16 cellular contexts compared by ENCODE assay signal in genomic region chr12:879641-880040, GRCh38.
DNase-seq lines count a peak whose midpoint lies in the region; ATAC-seq, FAIRE-seq and TF ChIP-seq lines count a peak whose summit lies in the region.
"Had no signal": no experiment of that assay in that cellular context is flagged by ENCODE, and none has a peak within 500 bp of the region (broad histone marks: within the 10 kb centered on the region; RNA-seq: fewer than 3 reads in every experiment).

No MANE protein-coding gene starts in this region.

- H3K9me3 ChIP-seq in left ventricle myocardium inferior (replicated peaks): no peaks in the 10 kb centered on the region
- H3K9me3 ChIP-seq: HAP-1 had no signal

- POLR2A ChIA-PET in activated CD8-positive, alpha-beta T cell treated with anti-CD3 and anti-CD28 coated beads for 36 hours (lab: Charles Lee): no interaction called here

- H3K9me3 Mint-ChIP-seq in activated CD8-positive, alpha-beta T cell treated with anti-CD3 and anti-CD28 coated beads for 36 hours: no peaks in the 10 kb centered on the region
- H3K9me3 Mint-ChIP-seq: neural progenitor cell had no signal

- no peaks in the 10 kb centered on the region for H3K27me3 ChIP-seq in left ventricle myocardium inferior (ENCODE audit: low read depth)
- H3K27me3 ChIP-seq: hepatocyte, neural progenitor cell had no signal

- ATAC-seq in activated CD8-positive, alpha-beta T cell treated with anti-CD3 and anti-CD28 coated beads for 36 hours: no peak
- ATAC-seq in GM18502 (IDR thresholded peaks at IDR 0.05; ENCODE audit: poor library complexity, unreplicated experiment): no peak
- no peak for ATAC-seq in HG02642 (IDR thresholded peaks at IDR 0.05; ENCODE audit: poor library complexity, unreplicated experiment)
- ATAC-seq: PC-3 had no signal

- DNase-seq in AG09309 (ENCODE audit: low read depth) (peak; percentile 11), H54 (ENCODE audit: insufficient read length, low spot score) (no peak), fibroblast of the aortic adventitia (ENCODE audit: low read depth) (peak; percentile 53), NAMALWA (ENCODE audit: low spot score) (no peak), left ventricle myocardium inferior (no peak)
- no peak for DNase-seq in activated CD8-positive, alpha-beta T cell treated with anti-CD3 and anti-CD28 coated beads for 36 hours
- DNase-seq: activated T-cell treated with anti-CD3 and anti-CD28 coated beads, Interleukin-2, amount 50 U/mL, for 1 hour; aorta; C1 segment of cervical spinal cord; MV-4-11; PC-3 had no signal

- intact Hi-C loops in activated CD8-positive, alpha-beta T cell treated with anti-CD3 and anti-CD28 coated beads for 36 hours (cut with micrococcal nuclease): no loop called here
- intact Hi-C loops in left ventricle myocardium inferior (cut with micrococcal nuclease): no loop called here

- no peaks in the 10 kb centered on the region for H3K27me3 Mint-ChIP-seq in activated CD8-positive, alpha-beta T cell treated with anti-CD3 and anti-CD28 coated beads for 36 hours

- no peaks in the 10 kb centered on the region for H3K4me1 Mint-ChIP-seq in activated CD8-positive, alpha-beta T cell treated with anti-CD3 and anti-CD28 coated beads for 36 hours (ENCODE audit: low read depth)
- H3K4me1 Mint-ChIP-seq: neural progenitor cell had no signal

- no peak overlapping the region for H3K27ac ChIP-seq in left ventricle myocardium inferior (replicated peaks)
- H3K27ac ChIP-seq: hepatocyte, neural progenitor cell had no signal

- FAIRE-seq in H54 (lab: Jason Lieb, UNC): peak; percentile 94

- peaks cover 97% of the 10 kb centered on the region for H3K36me3 ChIP-seq in left ventricle myocardium inferior

- TF ChIP-seq CTCF in AG09309 (IDR thresholded peaks at IDR 0.05; ENCODE audit: control insufficient read depth, insufficient read depth, low read depth, low read length, missing control alignments): no peak
- TF ChIP-seq CTCF in activated CD8-positive, alpha-beta T cell treated with anti-CD3 and anti-CD28 coated beads for 36 hours (IDR thresholded peaks at IDR 0.05): no peak
- TF ChIP-seq CTCF in fibroblast of the aortic adventitia (IDR thresholded peaks at IDR 0.05; ENCODE audit: insufficient read depth, low read length): no peak
- no peak for TF ChIP-seq CTCF in left ventricle myocardium inferior (IDR thresholded peaks at IDR 0.05; ENCODE audit: borderline replicate concordance)

- peaks cover 45% of the 10 kb centered on the region for H3K36me3 Mint-ChIP-seq in activated CD8-positive, alpha-beta T cell treated with anti-CD3 and anti-CD28 coated beads for 36 hours (ENCODE audit: low read depth)

- H3K4me3 ChIP-seq in AG09309 (ENCODE audit: control insufficient read depth, low read depth, low read length): no peak overlapping the region
- H3K4me3 ChIP-seq in fibroblast of the aortic adventitia (ENCODE audit: low read depth, low read length): no peak overlapping the region
- H3K4me3 ChIP-seq in left ventricle myocardium inferior: no peak overlapping the region
- H3K4me3 ChIP-seq: HAP-1, hepatocyte, neural progenitor cell had no signal

- no peak for TF ChIP-seq POLR2A in H54 (IDR thresholded peaks at IDR 0.05; ENCODE audit: low read depth, low read length)

- no peaks in the 10 kb centered on the region for H3K4me1 ChIP-seq in left ventricle myocardium inferior
- H3K4me1 ChIP-seq: HAP-1, neural progenitor cell had no signal

- H3K27ac Mint-ChIP-seq in activated CD8-positive, alpha-beta T cell treated with anti-CD3 and anti-CD28 coated beads for 36 hours: peak overlapping the region; percentile 29
- H3K27ac Mint-ChIP-seq: neural progenitor cell had no signal

- CTCF ChIA-PET in activated CD8-positive, alpha-beta T cell treated with anti-CD3 and anti-CD28 coated beads for 36 hours (lab: Charles Lee): no interaction called here

- no peak overlapping the region for H3K4me3 Mint-ChIP-seq in activated CD8-positive, alpha-beta T cell treated with anti-CD3 and anti-CD28 coated beads for 36 hours
- H3K4me3 Mint-ChIP-seq: neural progenitor cell had no signal

Comparison
In these comparisons a context has a peak if more than half of its experiments do, and no peak if none do; other contexts are left out.
1. DNase-seq: peak in AG09309 (single experiment) and fibroblast of the aortic adventitia (single experiment); none in H54 (single experiment), activated CD8-positive, alpha-beta T cell treated with anti-CD3 and anti-CD28 coated beads for 36 hours (single experiment), NAMALWA (single experiment) and left ventricle myocardium inferior (single experiment).